Comparison of ENCODE assay signal across 8 cellular contexts in the genomic region with DNA sequence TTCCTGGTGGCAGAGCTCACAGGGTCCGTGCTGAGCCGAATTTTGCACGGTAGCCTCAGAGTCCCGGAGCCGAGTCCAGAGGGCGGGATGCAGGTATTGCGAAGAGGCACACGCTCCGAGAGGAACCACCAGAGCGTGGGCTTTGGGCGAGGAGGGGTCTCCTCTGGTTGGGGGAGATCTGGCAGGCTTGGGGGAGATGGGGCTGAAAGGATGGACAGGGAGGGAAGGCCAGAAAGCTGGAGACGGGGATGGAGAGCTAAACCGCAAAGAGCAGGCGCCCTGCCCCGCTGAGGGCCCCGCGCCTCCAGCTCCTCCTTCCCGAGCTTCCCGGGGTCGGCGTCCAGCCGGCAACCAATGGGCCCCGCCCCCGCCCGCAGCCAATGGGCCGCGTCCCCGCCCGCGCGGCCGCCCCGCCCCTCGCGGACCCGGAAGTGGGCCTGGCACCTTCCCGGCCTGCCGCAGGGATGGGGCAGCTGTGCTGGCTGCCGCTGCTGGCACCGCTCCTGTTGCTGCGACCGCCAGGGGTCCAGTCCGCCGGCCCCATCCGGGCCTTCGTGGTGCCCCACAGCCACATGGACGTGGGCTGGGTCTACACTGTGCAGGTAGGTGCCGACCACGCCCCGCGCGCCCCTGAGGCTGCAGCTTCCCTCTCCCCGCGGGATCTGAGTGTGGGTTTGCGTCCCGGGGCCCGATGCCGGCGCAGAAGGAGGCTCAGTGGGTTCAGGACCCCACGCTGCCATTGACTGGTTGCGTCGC. TPM values are rescaled to one million over a fixed set of nuclear protein-coding genes. Genes with fewer than 3 reads are reported as not detected.
DNase-seq lines count a peak whose midpoint lies in the region; TF ChIP-seq lines count a peak whose summit lies in the region.

A gene (plus strand): TSS at position 443 of the 756 bp plus-strand sequence. CDS start 22 bp downstream, at position 465.

- TF ChIP-seq CTCF in GM10248 (IDR thresholded peaks at IDR 0.05; ENCODE audit: control extremely low read depth, extremely low read depth, low read depth, missing control alignments) (no peak), HEK293 (tag by site-specific recombination; IDR thresholded peaks at IDR 0.05) (peak; percentile 53; the same call in 1 of the 2 replicates), cardiac muscle cell (IDR thresholded peaks at IDR 0.05; ENCODE audit: low read depth, low read length) (no peak), tibial nerve (IDR thresholded peaks at IDR 0.05) (peak in 2 of 5 experiments; percentile 15 to 34)

- H3K4me1 ChIP-seq in HEK293 (ENCODE audit: control insufficient read depth, insufficient read depth, low read length) (no peaks in the 10 kb centered on the region), cardiac muscle cell (ENCODE audit: low read depth) (no peaks in the 10 kb centered on the region), tibial nerve (peaks cover 0 to 22% (median 6%) of the 10 kb centered on the region in 4 donors)

- peaks cover 6 to 27% of the 10 kb centered on the region in 2 experiments; a peak in 2 of 3 replicates for H3K36me3 ChIP-seq in HEK293 (ENCODE audit: control insufficient read depth in 2 of 2, insufficient read depth in 1 of 2, low read length in 2 of 2)
- peaks cover 6% of the 10 kb centered on the region for H3K36me3 ChIP-seq in cardiac muscle cell
- H3K36me3 ChIP-seq in tibial nerve, result peaks cover 0 to 36% (median 10%) of the 10 kb centered on the region in 3 donors

- peak in 1 of 2 donors; percentile 50 for TF ChIP-seq POLR2A in tibial nerve (IDR thresholded peaks at IDR 0.05)

- WGBS in tibial nerve, 2 donors, result 2% methylated on average over 24 to 40 of the region's 62 CpGs

- H3K27ac ChIP-seq in HEK293 (ENCODE audit: extremely low read depth, low read depth, low read length) (peak within 1 kb of the TSS; percentile 5; the same call in 1 of the 2 replicates), cardiac muscle cell (no peak within 1 kb of the TSS), tibial nerve (peak within 1 kb of the TSS; percentile 24 to 84 (median 80))

- DNase-seq in GM10248 (ENCODE audit: extremely low spot score), result peak; percentile 97
- DNase-seq in MV-4-11 (lab: John Stamatoyannopoulos, UW), result peak; percentile 61
- peak; percentile 72 for DNase-seq in SW480 (ENCODE audit: low spot score)
- peak; percentile 63 for DNase-seq in activated naive CD8-positive, alpha-beta T cell treated with anti-CD3 and anti-CD28 coated beads, Interleukin-2, amount 50 U/mL, for 16 hours (ENCODE audit: low read depth, low spot score)
- DNase-seq in cardiac muscle cell (ENCODE audit: low read depth in 1 of 2, low spot score in 1 of 2), result peak; percentile 82 to 92
- DNase-seq in pons (ENCODE audit: low spot score), result peak; percentile 70
- DNase-seq in tibial nerve (ENCODE audit: low spot score in 2 of 2), result peak; percentile 79 to 80

- CTCF ChIA-PET in GM10248 (lab: Yijun Ruan, JAX), result interaction anchor here (0.9 to 3.1 kb wide), 6 partner anchors 14 to 496 kb away, joined by 3 to 19 read pairs (median 4); no protein-coding TSS in a partner anchor
- CTCF ChIA-PET in HEK293 (lab: Yijun Ruan, JAX), result interaction anchor here (0.6 kb wide), 1 partner anchor 122 kb away, joined by 4 read pairs; no protein-coding TSS in a partner anchor

- POLR2A ChIA-PET in GM10248 (lab: Yijun Ruan, JAX), result interaction anchor here (0.6 kb wide), 1 partner anchor 93 kb away, joined by 3 read pairs; no protein-coding TSS in a partner anchor
- POLR2A ChIA-PET in HEK293 (lab: Yijun Ruan, JAX), result interaction anchor here (0.6 to 1.4 kb wide), 8 partner anchors 14 to 99 kb away, joined by 3 to 6 read pairs (median 3); a partner anchor contains a TSS

- H3K4me3 ChIP-seq in HEK293 (ENCODE audit: low read depth, low read length) (peak within 1 kb of the TSS; percentile 75), cardiac muscle cell (peak within 1 kb of the TSS; percentile 50), tibial nerve (peak within 1 kb of the TSS; percentile 73 to 93 (median 80))

- H3K27me3 ChIP-seq in cardiac muscle cell, result no peaks in the 10 kb centered on the region
- H3K27me3 ChIP-seq in tibial nerve, result no peaks in the 10 kb centered on the region

- H3K9me3 ChIP-seq in HEK293 (ENCODE audit: control insufficient read depth, insufficient read depth, low read depth, low read length) (no peaks in the 10 kb centered on the region), cardiac muscle cell (ENCODE audit: low read depth) (no peaks in the 10 kb centered on the region), tibial nerve (no peaks in the 10 kb centered on the region)

- TF ChIP-seq EP300 in tibial nerve (IDR thresholded peaks at IDR 0.05), result no peak

TF ChIP-seq in HEK293, 187 proteins besides CTCF, POLR2A, EP300 and RAD21 (continues in another document):
- TF ChIP-seq GLIS2 (tag by site-specific recombination; IDR thresholded peaks at IDR 0.05), result peak; percentile 68; the same call in 1 of the 2 replicates
- no peak for TF ChIP-seq ZNF157 (tag by site-specific recombination; IDR thresholded peaks at IDR 0.05)
- peak; percentile 19; the same call in 1 of the 2 replicates for TF ChIP-seq ZFP69B (tag by site-specific recombination; IDR thresholded peaks at IDR 0.05)
- TF ChIP-seq SP7 (tag by site-specific recombination; IDR thresholded peaks at IDR 0.05), result peak; percentile 10; the same call in 1 of the 2 replicates
- TF ChIP-seq ZNF521 (tag by site-specific recombination; IDR thresholded peaks at IDR 0.05), result no peak
- TF ChIP-seq KLF9 (tag by site-specific recombination; IDR thresholded peaks at IDR 0.05; ENCODE audit: low read depth), result peak; percentile 63
- TF ChIP-seq, protein P1, sequence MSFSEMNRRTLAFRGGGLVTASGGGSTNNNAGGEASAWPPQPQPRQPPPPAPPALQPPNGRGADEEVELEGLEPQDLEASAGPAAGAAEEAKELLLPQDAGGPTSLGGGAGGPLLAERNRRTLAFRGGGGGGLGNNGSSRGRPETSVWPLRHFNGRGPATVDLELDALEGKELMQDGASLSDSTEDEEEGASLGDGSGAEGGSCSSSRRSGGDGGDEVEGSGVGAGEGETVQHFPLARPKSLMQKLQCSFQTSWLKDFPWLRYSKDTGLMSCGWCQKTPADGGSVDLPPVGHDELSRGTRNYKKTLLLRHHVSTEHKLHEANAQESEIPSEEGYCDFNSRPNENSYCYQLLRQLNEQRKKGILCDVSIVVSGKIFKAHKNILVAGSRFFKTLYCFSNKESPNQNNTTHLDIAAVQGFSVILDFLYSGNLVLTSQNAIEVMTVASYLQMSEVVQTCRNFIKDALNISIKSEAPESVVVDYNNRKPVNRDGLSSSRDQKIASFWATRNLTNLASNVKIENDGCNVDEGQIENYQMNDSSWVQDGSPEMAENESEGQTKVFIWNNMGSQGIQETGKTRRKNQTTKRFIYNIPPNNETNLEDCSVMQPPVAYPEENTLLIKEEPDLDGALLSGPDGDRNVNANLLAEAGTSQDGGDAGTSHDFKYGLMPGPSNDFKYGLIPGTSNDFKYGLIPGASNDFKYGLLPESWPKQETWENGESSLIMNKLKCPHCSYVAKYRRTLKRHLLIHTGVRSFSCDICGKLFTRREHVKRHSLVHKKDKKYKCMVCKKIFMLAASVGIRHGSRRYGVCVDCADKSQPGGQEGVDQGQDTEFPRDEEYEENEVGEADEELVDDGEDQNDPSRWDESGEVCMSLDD (tag by site-specific recombination; IDR thresholded peaks at IDR 0.05), result no peak
- 0 out of 2 replicates have a peak, but pooled peaks have one; percentile 10 for TF ChIP-seq ZEB2 (tag by site-specific recombination; IDR thresholded peaks at IDR 0.05)
- peak; percentile 50; the same call in 1 of the 2 replicates for TF ChIP-seq ZNF600 (tag by site-specific recombination; IDR thresholded peaks at IDR 0.05)
- TF ChIP-seq SP2 (tag by site-specific recombination; IDR thresholded peaks at IDR 0.05), result peak; percentile 40; the same call in 1 of the 2 replicates
- TF ChIP-seq ZNF561 (tag by site-specific recombination; IDR thresholded peaks at IDR 0.05; ENCODE audit: borderline replicate concordance), result 0 out of 2 replicates have a peak, but pooled peaks have one; percentile 52
- peak; percentile 79 for TF ChIP-seq SCRT2 (tag by site-specific recombination; IDR thresholded peaks at IDR 0.05)
- no peak for TF ChIP-seq MZF1 (tag by site-specific recombination; IDR thresholded peaks at IDR 0.05; ENCODE audit: borderline replicate concordance)
- TF ChIP-seq, protein P2, sequence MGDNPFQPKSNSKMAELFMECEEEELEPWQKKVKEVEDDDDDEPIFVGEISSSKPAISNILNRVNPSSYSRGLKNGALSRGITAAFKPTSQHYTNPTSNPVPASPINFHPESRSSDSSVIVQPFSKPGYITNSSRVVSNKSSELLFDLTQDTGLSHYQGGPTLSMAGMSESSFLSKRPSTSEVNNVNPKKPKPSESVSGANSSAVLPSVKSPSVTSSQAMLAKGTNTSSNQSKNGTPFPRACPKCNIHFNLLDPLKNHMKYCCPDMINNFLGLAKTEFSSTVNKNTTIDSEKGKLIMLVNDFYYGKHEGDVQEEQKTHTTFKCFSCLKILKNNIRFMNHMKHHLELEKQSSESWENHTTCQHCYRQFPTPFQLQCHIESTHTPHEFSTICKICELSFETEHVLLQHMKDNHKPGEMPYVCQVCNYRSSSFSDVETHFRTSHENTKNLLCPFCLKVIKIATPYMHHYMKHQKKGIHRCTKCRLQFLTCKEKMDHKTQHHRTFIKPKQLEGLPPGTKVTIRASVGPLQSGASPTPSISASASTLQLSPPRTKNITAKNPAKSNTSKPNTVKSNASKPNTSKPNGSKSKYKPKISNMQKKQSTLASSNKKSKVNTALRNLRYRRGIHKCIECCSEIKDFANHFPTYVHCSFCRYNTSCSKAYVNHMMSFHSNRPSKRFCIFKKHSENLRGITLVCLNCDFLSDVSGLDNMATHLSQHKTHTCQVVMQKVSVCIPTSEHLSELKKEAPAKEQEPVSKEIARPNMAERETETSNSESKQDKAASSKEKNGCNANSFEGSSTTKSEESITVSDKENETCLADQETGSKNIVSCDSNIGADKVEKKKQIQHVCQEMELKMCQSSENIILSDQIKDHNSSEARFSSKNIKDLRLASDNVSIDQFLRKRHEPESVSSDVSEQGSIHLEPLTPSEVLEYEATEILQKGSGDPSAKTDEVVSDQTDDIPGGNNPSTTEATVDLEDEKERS (tag by site-specific recombination; IDR thresholded peaks at IDR 0.05), result no peak

RNA-seq across cellular contexts. Expression of the gene that starts here (rescaled TPM):
- 8.2 and 10.2 TPM in 2 replicates for total RNA-seq in cardiac muscle cell
- polyA plus RNA-seq in cardiac muscle cell, result 4.4 and 5.4 TPM in 2 replicates
- 10 to 100 TPM; 33.0 to 66.3 (median 44.6) TPM for total RNA-seq in tibial nerve
